ENCODE assay signal across 17 cellular contexts in genomic region chr1:178266619-178267066, GRCh38.
A peak's percentile ranks its signal among the peaks of the same experiment; 100 is the strongest.
DNase-seq lines count a peak whose midpoint lies in the region; ATAC-seq and TF ChIP-seq lines count a peak whose summit lies in the region.
"Had no signal": no experiment of that assay in that cellular context is flagged by ENCODE, and none has a peak within 500 bp of the region (broad histone marks: within the 10 kb centered on the region; RNA-seq: fewer than 3 reads in every experiment).

No MANE protein-coding gene starts in this region.

- peak overlapping the region; percentile 52 for H3K27ac Mint-ChIP-seq in endodermal cell
- H3K27ac Mint-ChIP-seq: progenitor cell of endocrine pancreas; stimulated activated effector memory CD8-positive, alpha-beta T cell treated with anti-CD3 and anti-CD28 coated beads, Interleukin-12 subunit alpha, Interleukin-12 subunit beta, amount 100 ng/mL, for 72 hours had no signal

- H3K9me3 ChIP-seq in endodermal cell (ENCODE audit: control insufficient read depth, low read length) (no peaks in the 10 kb centered on the region), heart left ventricle (no peaks in the 10 kb centered on the region)
- H3K9me3 ChIP-seq: thoracic aorta had no signal

- H3K9ac ChIP-seq in endodermal cell (ENCODE audit: extremely low read depth, low read length, poor library complexity, severe bottlenecking) = no peak overlapping the region
- H3K9ac ChIP-seq: GM23248 had no signal

- no peak for ATAC-seq in heart left ventricle
- ATAC-seq: left colon; stimulated activated effector memory CD8-positive, alpha-beta T cell treated with anti-CD3 and anti-CD28 coated beads, Interleukin-12 subunit alpha, Interleukin-12 subunit beta, amount 100 ng/mL, for 72 hours had no signal

- 54 to 57% methylated on average over 3 to 4 of the region's 4 CpGs for WGBS in endodermal cell (ENCODE audit: insufficient coverage in 1 of 2, insufficient read length in 1 of 2), 2 experiments
- 84 to 95% (median 92%) methylated on average over 4 of the region's 4 CpGs for WGBS in heart left ventricle, 4 donors

- no peaks in the 10 kb centered on the region for H3K36me3 Mint-ChIP-seq in endodermal cell (ENCODE audit: low read depth)
- H3K36me3 Mint-ChIP-seq: stimulated activated effector memory CD8-positive, alpha-beta T cell treated with anti-CD3 and anti-CD28 coated beads, Interleukin-12 subunit alpha, Interleukin-12 subunit beta, amount 100 ng/mL, for 72 hours had no signal

- no peak overlapping the region for H3K4me3 ChIP-seq in endodermal cell (ENCODE audit: low read length)
- H3K4me3 ChIP-seq in heart left ventricle = no peak overlapping the region
- H3K4me3 ChIP-seq: GM23248, thoracic aorta had no signal

- no peaks in the 10 kb centered on the region for H3K9me3 Mint-ChIP-seq in endodermal cell

- intact Hi-C loops in heart left ventricle (cut with DNase I) = loop anchor here in 2 of 10 donors (2.0 to 10.0 kb wide), 2 partner anchors 162 to 172 kb away; partner anchors contain the start of gene RASAL2 (in 1 of the 2)

- H3K36me3 ChIP-seq in endodermal cell (ENCODE audit: control insufficient read depth, insufficient read depth, low read length) = no peaks in the 10 kb centered on the region
- no peaks in the 10 kb centered on the region for H3K36me3 ChIP-seq in heart left ventricle
- H3K36me3 ChIP-seq: thoracic aorta, WERI-Rb-1 had no signal

- H3K4me1 ChIP-seq in endodermal cell (ENCODE audit: control insufficient read depth, insufficient read depth, low read length) = no peaks in the 10 kb centered on the region
- peaks cover 0 to 49% (median 28%) of the 10 kb centered on the region in 12 donors for H3K4me1 ChIP-seq in heart left ventricle

- DNase-seq in ELF-1 (ENCODE audit: low read depth, low spot score) (peak; percentile 92), NCI-H526 (lab: John Stamatoyannopoulos, UW) (peak; percentile 71 to 74), endodermal cell (peak; percentile 94), left kidney (ENCODE audit: low read depth, low spot score) (peak; percentile 7), HuH-7.5 (ENCODE audit: low spot score) (no peak), cerebellar cortex (ENCODE audit: low spot score) (no peak), NCI-H2171 treated with DMSO at 0.1 percent for 48 hours (lab: John Stamatoyannopoulos, UW) (no peak), heart left ventricle (no peak)
- DNase-seq: activated CD8-positive, alpha-beta memory T cell treated with anti-CD3 and anti-CD28 coated beads, Interleukin-2, amount 50 U/mL, for 4 hours; GM23248; left colon; NCI-H1105 treated with DMSO at 0.1 percent for 48 hours; NCI-H748 treated with DMSO at 0.1 percent for 48 hours; WERI-Rb-1 had no signal

- peak overlapping the region; percentile 40 for H3K4me3 Mint-ChIP-seq in endodermal cell
- H3K4me3 Mint-ChIP-seq: stimulated activated effector memory CD8-positive, alpha-beta T cell treated with anti-CD3 and anti-CD28 coated beads, Interleukin-12 subunit alpha, Interleukin-12 subunit beta, amount 100 ng/mL, for 72 hours had no signal

- TF ChIP-seq CTCF in endodermal cell (conservative IDR thresholded peaks at IDR 0.05) (no peak), heart left ventricle (IDR thresholded peaks at IDR 0.05) (no peak)

- H3K27me3 ChIP-seq in endodermal cell (ENCODE audit: control insufficient read depth, insufficient read depth, low read length, poor library complexity, severe bottlenecking) (peaks cover 14% of the 10 kb centered on the region), heart left ventricle (no peaks in the 10 kb centered on the region)

- H3K27me3 Mint-ChIP-seq in endodermal cell (ENCODE audit: insufficient read depth) = peaks cover 6% of the 10 kb centered on the region
- H3K27me3 Mint-ChIP-seq: progenitor cell of endocrine pancreas had no signal

- peaks cover 37% of the 10 kb centered on the region for H3K4me1 Mint-ChIP-seq in endodermal cell
- H3K4me1 Mint-ChIP-seq: stimulated activated effector memory CD8-positive, alpha-beta T cell treated with anti-CD3 and anti-CD28 coated beads, Interleukin-12 subunit alpha, Interleukin-12 subunit beta, amount 100 ng/mL, for 72 hours had no signal

- H3K27ac ChIP-seq in endodermal cell (ENCODE audit: low read depth, low read length) = peak overlapping the region; percentile 70
- no peak overlapping the region for H3K27ac ChIP-seq in heart left ventricle
- H3K27ac ChIP-seq: thoracic aorta, WERI-Rb-1 had no signal

- no peak for TF ChIP-seq POLR2A in heart left ventricle (IDR thresholded peaks at IDR 0.05)

Comparison
In these comparisons a context has a peak if more than half of its experiments do, and no peak if none do; other contexts are left out.
1. DNase-seq: peak in ELF-1 (single experiment), NCI-H526 (2 of 2), endodermal cell (single experiment) and left kidney (single experiment); none in HuH-7.5 (single experiment), cerebellar cortex (single experiment), NCI-H2171 treated with DMSO at 0.1 percent for 48 hours (single experiment) and heart left ventricle (0 of 5).